In the genomic region with DNA sequence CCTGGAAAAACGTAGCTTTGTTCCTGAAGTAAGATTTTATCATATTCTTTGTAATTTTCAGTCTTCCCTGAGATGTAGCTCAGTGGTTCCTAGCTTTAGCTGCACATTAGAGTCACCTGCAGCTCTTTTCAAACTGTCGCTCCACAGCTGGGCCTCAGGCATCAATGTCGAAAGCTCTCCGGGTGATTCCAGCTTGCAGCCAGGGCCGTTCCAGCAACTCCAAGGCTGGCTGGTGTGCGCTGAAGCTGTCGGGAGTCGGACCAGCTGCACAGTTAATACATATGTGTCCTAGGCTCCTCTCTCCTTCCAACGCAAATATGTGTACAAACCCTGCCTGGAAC, we compare ENCODE assay signal across 8 cellular contexts. TPM values are rescaled to one million over a fixed set of nuclear protein-coding genes. Genes with fewer than 3 reads are reported as not detected.
DNase-seq lines count a peak whose midpoint lies in the region; ATAC-seq and TF ChIP-seq lines count a peak whose summit lies in the region.

No MANE protein-coding gene starts in this region.

- no peak for DNase-seq in BE2C
- DNase-seq in epithelial cell of prostate (ENCODE audit: low read depth, low spot score), result no peak
- DNase-seq in prostate gland (ENCODE audit: low spot score), result no peak
- no peak for DNase-seq in NCI-H1436 (lab: John Stamatoyannopoulos, UW)
- no peak for DNase-seq in NCI-H748 (lab: John Stamatoyannopoulos, UW; ENCODE audit: unreplicated experiment)
- no peak for DNase-seq in medulla oblongata (ENCODE audit: extremely low spot score)

- H2AFZ ChIP-seq in OCI-LY3 (ENCODE audit: low read depth, low read length), result peak overlapping the region; percentile 90; the same call in 1 of the 2 replicates

- H3K4me1 ChIP-seq in BE2C (no peaks in the 10 kb centered on the region), OCI-LY3 (ENCODE audit: low read length) (peaks cover 11% of the 10 kb centered on the region), prostate gland (replicated peaks) (peaks cover 3% of the 10 kb centered on the region)

- no peak for TF ChIP-seq CTCF in BE2C (IDR thresholded peaks at IDR 0.05; ENCODE audit: low read depth, low read length)
- TF ChIP-seq CTCF in OCI-LY3 (IDR thresholded peaks at IDR 0.05; ENCODE audit: low read depth, low read length), result no peak
- TF ChIP-seq CTCF in prostate gland (IDR thresholded peaks at IDR 0.05), result no peak

- intact Hi-C loops in prostate gland (cut with DNase I), result loop anchor here (5.0 kb wide), 1 partner anchor 42 kb away; a partner anchor contains a TSS

- H3K36me3 ChIP-seq in BE2C, result no peaks in the 10 kb centered on the region
- peaks cover 8% of the 10 kb centered on the region for H3K36me3 ChIP-seq in OCI-LY3 (replicated peaks; ENCODE audit: low read depth, low read length)
- H3K36me3 ChIP-seq in prostate gland, result no peaks in the 10 kb centered on the region

- peak overlapping the region; percentile 79 for H3K4me3 ChIP-seq in BE2C (ENCODE audit: low read depth, low read length)
- peak overlapping the region; percentile 88 for H3K4me3 ChIP-seq in OCI-LY3 (ENCODE audit: low read length)
- peak overlapping the region; percentile 64 to 81 for H3K4me3 ChIP-seq in prostate gland

- under 1% methylated on average over 9 of the region's 9 CpGs for WGBS in prostate gland

- no peaks in the 10 kb centered on the region for H4K20me1 ChIP-seq in OCI-LY3 (ENCODE audit: insufficient read depth, low read length)

- no peaks in the 10 kb centered on the region for H3K27me3 ChIP-seq in BE2C
- no peaks in the 10 kb centered on the region for H3K27me3 ChIP-seq in OCI-LY3 (ENCODE audit: low read depth, low read length)
- H3K27me3 ChIP-seq in prostate gland (replicated peaks; ENCODE audit: insufficient read depth), result no peaks in the 10 kb centered on the region

- H3K9me3 ChIP-seq in BE2C, result no peaks in the 10 kb centered on the region
- H3K9me3 ChIP-seq in OCI-LY3 (ENCODE audit: insufficient read depth, low read length), result no peaks in the 10 kb centered on the region
- H3K9me3 ChIP-seq in prostate gland, result no peaks in the 10 kb centered on the region

- H3K79me2 ChIP-seq in OCI-LY3 (ENCODE audit: low read length), result peaks cover 12% of the 10 kb centered on the region

- peak; percentile 12 for ATAC-seq in GM21528 (IDR thresholded peaks at IDR 0.05; ENCODE audit: low FRiP score, unreplicated experiment)

- H3K27ac ChIP-seq in OCI-LY3 (ENCODE audit: low read length), result peak overlapping the region; percentile 49
- peak overlapping the region; percentile 83 for H3K27ac ChIP-seq in epithelial cell of prostate
- peak overlapping the region; percentile 84 to 91 for H3K27ac ChIP-seq in prostate gland

- H3K9ac ChIP-seq in OCI-LY3 (ENCODE audit: low read length), result peak overlapping the region; percentile 87

- no peak for TF ChIP-seq POLR2A in prostate gland (IDR thresholded peaks at IDR 0.05)

- peak overlapping the region; percentile 68 for H3K4me2 ChIP-seq in OCI-LY3 (ENCODE audit: low read length)

RNA-seq across cellular contexts. Expression of a gene that starts 0.6 kb away (rescaled TPM):
- polyA plus RNA-seq in BE2C (2012; ENCODE audit: insufficient read depth, insufficient read length, low read depth), result 3.7 TPM
- 1 to 10 TPM; 6.2 to 7.1 TPM for total RNA-seq in prostate gland

RNA-seq across cellular contexts. Expression of a gene that starts 5.4 kb away (rescaled TPM):
- 10.7 TPM for polyA plus RNA-seq in BE2C (2012; ENCODE audit: insufficient read depth, insufficient read length, low read depth)
- total RNA-seq in prostate gland, result 10 to 100 TPM; 19.1 TPM

RNA-seq across cellular contexts. Expression of a gene that starts 42.3 kb away (rescaled TPM):
- polyA plus RNA-seq in BE2C (2012; ENCODE audit: insufficient read depth, insufficient read length, low read depth), result 0.91 TPM
- 1 to 10 TPM; 4.6 to 4.8 TPM for total RNA-seq in prostate gland

RNA-seq across cellular contexts. Expression of a gene that starts 43.4 kb away (rescaled TPM):
- polyA plus RNA-seq in BE2C (2012; ENCODE audit: insufficient read depth, insufficient read length, low read depth), result 51.9 TPM
- total RNA-seq in prostate gland, result 10 to 100 TPM; 35.0 to 49.9 TPM
